Comparison of ENCODE assay signal across 8 cellular contexts in the genomic region with DNA sequence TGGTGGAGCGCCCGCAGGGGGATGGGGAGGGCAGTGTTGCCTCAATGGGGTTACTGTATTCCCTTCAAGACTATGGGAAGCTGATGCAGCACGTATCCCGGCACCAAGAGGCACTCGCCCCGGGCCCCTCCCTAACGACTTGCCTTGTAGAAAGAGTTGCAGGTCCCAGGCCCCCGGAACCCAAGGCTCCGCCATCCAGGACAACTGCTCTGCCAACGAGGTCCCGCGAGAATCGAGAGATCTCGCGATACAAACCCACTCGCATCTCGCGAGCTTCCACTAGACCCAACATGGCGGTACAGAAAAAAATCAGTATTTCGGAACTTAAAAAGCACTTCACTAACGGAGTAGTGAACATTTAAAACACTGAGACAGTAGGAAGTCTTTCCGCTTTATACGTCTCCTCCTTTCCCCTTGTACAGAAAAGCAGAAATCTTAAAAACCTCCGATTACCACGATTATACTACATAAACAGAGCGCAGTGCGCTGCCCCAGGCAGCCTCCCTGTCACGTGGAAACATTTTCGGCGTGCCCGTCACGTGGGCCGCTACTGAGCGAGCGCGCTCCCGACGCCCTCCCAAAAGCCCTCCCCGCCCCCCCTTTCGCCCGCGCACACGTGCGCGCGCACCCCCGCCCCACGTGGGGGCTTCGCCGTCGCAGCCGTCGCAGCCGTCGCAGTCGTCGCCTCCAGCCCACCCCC. TPM values are rescaled to one million over a fixed set of nuclear protein-coding genes. Genes with fewer than 3 reads are reported as not detected.
A peak's percentile ranks its signal among the peaks of the same experiment; 100 is the strongest.
DNase-seq lines count a peak whose midpoint lies in the region; TF ChIP-seq lines count a peak whose summit lies in the region.

ZZZ3 (minus strand) TSS at position 217 of the 700 bp plus-strand sequence. CDS start 49,304 bp downstream, outside the sequence.

- H3K9me2 ChIP-seq in neural cell (ENCODE audit: insufficient read depth, low read length): no peaks in the 10 kb centered on the region

- peak within 1 kb of the TSS; percentile 98 for H2AFZ ChIP-seq in neural cell (ENCODE audit: low read depth, low read length)

- TF ChIP-seq POLR2A in stomach (IDR thresholded peaks at IDR 0.05): no peak

- peak within 1 kb of the TSS; percentile 97 for H3K9ac ChIP-seq in neural cell (ENCODE audit: low read length)

- intact Hi-C loops in stomach (cut with DNase I; ENCODE audit: low total_unique reads): no loop called here

- peak; percentile 39 for TF ChIP-seq RAD21 in neural cell (conservative IDR thresholded peaks at IDR 0.05)

- H3K27me3 ChIP-seq in H7 (ENCODE audit: control insufficient read depth, insufficient read depth, low read length): no peaks in the 10 kb centered on the region
- H3K27me3 ChIP-seq in neural cell (ENCODE audit: insufficient read depth, low read depth, low read length): no peaks in the 10 kb centered on the region
- H3K27me3 ChIP-seq in stomach: no peaks in the 10 kb centered on the region

- peak within 1 kb of the TSS; percentile 94 for H3K4me3 ChIP-seq in H7 (ENCODE audit: insufficient read depth, low read depth, low read length)
- H3K4me3 ChIP-seq in neural cell (ENCODE audit: low read length): peak within 1 kb of the TSS; percentile 90
- H3K4me3 ChIP-seq in stomach: peak within 1 kb of the TSS; percentile 83 to 91 (median 88)

- no peaks in the 10 kb centered on the region for H3F3A ChIP-seq in neural cell (ENCODE audit: insufficient read depth, low read length, poor library complexity, severe bottlenecking)

- 0 to 1% (median 0%) methylated on average over 43 to 57 of the region's 57 CpGs for WGBS in stomach, 5 donors

- peak; percentile 46 for TF ChIP-seq EP300 in neural cell (conservative IDR thresholded peaks at IDR 0.05; ENCODE audit: poor library complexity, severe bottlenecking)
- no peak for TF ChIP-seq EP300 in stomach (IDR thresholded peaks at IDR 0.05)

- H3K4me1 ChIP-seq in stomach: peaks cover 17 to 58% (median 45%) of the 10 kb centered on the region in 4 donors

- H3K36me3 ChIP-seq in H7 (replicated peaks; ENCODE audit: control insufficient read depth, insufficient read depth, low read length): no peaks in the 10 kb centered on the region
- H3K36me3 ChIP-seq in neural cell (ENCODE audit: insufficient read depth, low read length): no peaks in the 10 kb centered on the region
- H3K36me3 ChIP-seq in stomach: no peaks in the 10 kb centered on the region

- H3K4me2 ChIP-seq in neural cell (ENCODE audit: low read length): peak within 1 kb of the TSS; percentile 84

- H3K27ac ChIP-seq in neural cell (ENCODE audit: low read length): peak within 1 kb of the TSS; percentile 99
- peak within 1 kb of the TSS; percentile 91 to 99 (median 96) for H3K27ac ChIP-seq in stomach

- TF ChIP-seq CTCF in neural cell (IDR thresholded peaks at IDR 0.05; ENCODE audit: poor library complexity, severe bottlenecking): peak; percentile 28
- no peak for TF ChIP-seq CTCF in stomach (IDR thresholded peaks at IDR 0.05)

- no peaks in the 10 kb centered on the region for H3K9me3 ChIP-seq in neural cell (ENCODE audit: low read length)
- no peaks in the 10 kb centered on the region for H3K9me3 ChIP-seq in stomach

- peak; percentile 93 for DNase-seq in ELR (ENCODE audit: low read depth)
- DNase-seq in H7: peak; percentile 96
- DNase-seq in M059J (ENCODE audit: low read depth): peak; percentile 94
- DNase-seq in SHP77 (lab: John Stamatoyannopoulos, UW): peak; percentile 86 to 90
- peak; percentile 95 for DNase-seq in activated effector memory CD4-positive, alpha-beta T cell treated with anti-CD3 and anti-CD28 coated beads, Interleukin-2, amount 50 U/mL, for 16 hours
- peak; percentile 90 for DNase-seq in fibroblast of the conjunctiva (ENCODE audit: low read depth)
- DNase-seq in stomach: peak; percentile 92

- no peaks in the 10 kb centered on the region for H4K20me1 ChIP-seq in neural cell (ENCODE audit: insufficient read depth)

- peaks cover 45% of the 10 kb centered on the region for H3K79me2 ChIP-seq in neural cell (replicated peaks; ENCODE audit: insufficient read depth, low read length)

TF ChIP-seq in neural cell, 6 proteins besides CTCF, POLR2A, EP300 and RAD21:
- peak; percentile 70 for TF ChIP-seq REST (IDR thresholded peaks at IDR 0.05; ENCODE audit: borderline replicate concordance)
- TF ChIP-seq TAF1 (IDR thresholded peaks at IDR 0.05; ENCODE audit: low read depth): peak; percentile 80
- TF ChIP-seq MXI1 (conservative IDR thresholded peaks at IDR 0.05; ENCODE audit: poor library complexity, severe bottlenecking): peak; percentile 81
- peak; percentile 43 for TF ChIP-seq SMC3 (conservative IDR thresholded peaks at IDR 0.05; ENCODE audit: poor library complexity)
- TF ChIP-seq POLR2AphosphoS5 (IDR thresholded peaks at IDR 0.05): peak; percentile 83
- TF ChIP-seq EZH2 (IDR thresholded peaks at IDR 0.05; ENCODE audit: borderline replicate concordance, insufficient read depth, low read length, poor library complexity, severe bottlenecking): no peak

RNA-seq across cellular contexts. Expression of gene ZZZ3, which starts in this region (rescaled TPM):
- total RNA-seq in H7 (2014; rRNA removed; shearing (Covaris generic)): 55.1 and 82.3 TPM in 2 replicates
- 71.4 and 105 TPM in 2 replicates for total RNA-seq in M059J (2014; rRNA removed; shearing (Covaris generic))
- polyA plus RNA-seq in neural cell (43.7 and 48.5 TPM in 2 replicates), stomach (10 to 100 TPM in 1 of 3 donors, 1 to 10 TPM in 2; 9.1 to 10.7 (median 9.6) TPM)
- polyA minus RNA-seq in neural cell: 149 and 169 TPM in 2 replicates
- total RNA-seq in stomach: 100 to 1,000 TPM in 3 of 5 donors, 10 to 100 TPM in 2; 12.2 to 167 (median 103) TPM

Comparison
In these comparisons a context has a peak if more than half of its experiments do, and no peak if none do; other contexts are left out.
1. Peak in every context shown above with its lines: DNase-seq, H3K4me3 ChIP-seq and H3K27ac ChIP-seq.